17 cellular contexts compared by ENCODE assay signal in the genomic region with DNA sequence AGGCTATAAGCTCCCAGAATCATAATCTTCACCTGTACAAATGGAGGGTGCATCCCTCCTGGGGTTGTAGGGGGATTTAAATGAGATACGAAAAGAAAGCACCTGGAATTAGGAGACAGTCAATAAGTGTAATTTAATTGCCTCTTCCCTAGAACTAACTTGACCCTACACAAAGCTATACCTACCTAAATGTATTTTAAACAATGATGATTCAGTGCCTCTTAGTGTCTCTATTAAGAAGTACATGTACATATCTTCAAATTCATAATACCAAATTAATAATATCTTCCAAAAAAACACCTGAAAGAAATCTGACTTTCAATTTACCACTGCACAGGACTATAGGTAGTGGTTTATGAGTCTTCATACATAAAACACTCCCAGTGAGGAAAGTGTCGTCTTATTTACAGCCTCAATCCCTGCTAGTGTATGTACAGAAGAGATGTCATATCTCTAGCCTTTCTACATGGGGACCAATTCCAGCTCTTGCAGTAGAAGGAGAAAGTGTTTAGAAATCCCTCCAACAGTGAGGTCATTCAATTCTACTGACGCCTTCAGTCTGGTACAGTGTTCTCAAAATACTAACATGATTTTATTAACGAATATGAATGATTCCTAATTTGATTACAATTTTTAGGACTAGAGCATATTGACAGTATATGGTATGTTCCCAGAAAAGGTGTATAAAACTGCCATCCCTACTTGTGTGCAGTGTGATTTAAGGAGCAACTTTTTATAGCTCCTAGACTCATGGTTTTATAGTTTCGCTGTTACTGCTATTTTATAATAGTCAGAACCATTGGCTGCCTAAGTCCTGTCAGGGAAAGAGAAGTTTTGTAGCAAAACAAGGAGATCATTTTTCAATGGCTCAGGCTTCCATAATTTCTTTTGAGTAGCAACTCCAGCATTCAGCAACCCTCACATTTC.
"Had no signal": no experiment of that assay in that cellular context is flagged by ENCODE, and none has a peak within 500 bp of the region (broad histone marks: within the 10 kb centered on the region; RNA-seq: fewer than 3 reads in every experiment).

No MANE protein-coding gene starts in this region.

- H3K9me3 ChIP-seq: breast epithelium, colonic mucosa, pancreas, tibial nerve had no signal

- H3K27me3 ChIP-seq: breast epithelium, colonic mucosa, pancreas, tibial nerve had no signal

- H3K27ac ChIP-seq: breast epithelium, colonic mucosa, pancreas, tibial nerve had no signal

- H3K27me3 Mint-ChIP-seq: activated B cell treated with CpG ODN at 0.5 μM for 24 hours; activated CD4-positive, alpha-beta T cell treated with anti-CD3 and anti-CD28 coated beads, Interleukin-2, amount 10 ng/mL, durations not matched to agents 24 days and 14 days; activated naive CD4-positive, alpha-beta T cell treated with anti-CD3 and anti-CD28 coated beads, Interleukin-2, amount 10 ng/mL, durations not matched to agents 7 days and 5 days; memory B cell had no signal

- H3K9me3 Mint-ChIP-seq: activated B cell treated with CpG ODN at 0.5 μM for 24 hours; activated CD4-positive, alpha-beta T cell treated with anti-CD3 and anti-CD28 coated beads, Interleukin-2, amount 10 ng/mL, durations not matched to agents 24 days and 14 days; activated naive CD4-positive, alpha-beta T cell treated with anti-CD3 and anti-CD28 coated beads, Interleukin-2, amount 10 ng/mL, durations not matched to agents 7 days and 5 days; activated T-helper 2 cell treated with anti-CD3 and anti-CD28 coated beads, Interferon-gamma antibody, Interleukin-2, Interleukin-4, amounts not matched to agents 10 μg/mL and 5 μg/mL and 100 μg/mL, durations not matched to agents 14 hours and 24 hours and 36 hours; neural crest cell; T-helper 1 cell treated with Interleukin-12 subunit alpha and Interleukin-12 subunit beta and Interleukin-4 antibody, amounts not matched to agents 30 μg/mL and 1 μg/mL, for 36 hours had no signal

- H3K4me3 Mint-ChIP-seq: activated B cell treated with CpG ODN at 0.5 μM for 24 hours; activated CD4-positive, alpha-beta T cell treated with anti-CD3 and anti-CD28 coated beads, Interleukin-2, amount 10 ng/mL, durations not matched to agents 24 days and 14 days; activated naive CD4-positive, alpha-beta T cell treated with anti-CD3 and anti-CD28 coated beads, Interleukin-2, amount 10 ng/mL, durations not matched to agents 7 days and 5 days; memory B cell; neural crest cell; stimulated activated effector memory CD8-positive, alpha-beta T cell treated with anti-CD3 and anti-CD28 coated beads, Interleukin-12 subunit alpha, Interleukin-12 subunit beta, amount 100 ng/mL, for 72 hours; T-helper 1 cell treated with Interleukin-12 subunit alpha and Interleukin-12 subunit beta and Interleukin-4 antibody, amounts not matched to agents 30 μg/mL and 1 μg/mL, for 36 hours had no signal

- H3K4me1 Mint-ChIP-seq: activated B cell treated with CpG ODN at 0.5 μM for 24 hours; activated CD4-positive, alpha-beta T cell treated with anti-CD3 and anti-CD28 coated beads, Interleukin-2, amount 10 ng/mL, durations not matched to agents 24 days and 14 days; activated naive CD4-positive, alpha-beta T cell treated with anti-CD3 and anti-CD28 coated beads, Interleukin-2, amount 10 ng/mL, durations not matched to agents 7 days and 5 days; memory B cell; neural crest cell; stimulated activated effector memory CD8-positive, alpha-beta T cell treated with anti-CD3 and anti-CD28 coated beads, Interleukin-12 subunit alpha, Interleukin-12 subunit beta, amount 100 ng/mL, for 72 hours had no signal

- ATAC-seq: pancreas; stimulated activated effector memory CD8-positive, alpha-beta T cell treated with anti-CD3 and anti-CD28 coated beads, Interleukin-12 subunit alpha, Interleukin-12 subunit beta, amount 100 ng/mL, for 72 hours had no signal

- H3K36me3 ChIP-seq: breast epithelium, colonic mucosa, pancreas, tibial nerve had no signal

- DNase-seq: activated B cell treated with CpG ODN at 0.5 μM for 24 hours; activated CD4-positive, alpha-beta T cell treated with anti-CD3 and anti-CD28 coated beads, Interleukin-2, amount 10 ng/mL, durations not matched to agents 24 days and 14 days; activated CD8-positive, alpha-beta memory T cell treated with anti-CD3 and anti-CD28 coated beads for 24 hours; activated naive CD4-positive, alpha-beta T cell treated with anti-CD3 and anti-CD28 coated beads, Interleukin-2, amount 10 ng/mL, durations not matched to agents 7 days and 5 days; activated T-cell treated with anti-CD3 and anti-CD28 coated beads for 4 hours; colonic mucosa; effector CD4-positive, alpha-beta T cell; left cardiac atrium; pancreas; small intestine had no signal

- H3K27ac Mint-ChIP-seq: activated B cell treated with CpG ODN at 0.5 μM for 24 hours; activated CD4-positive, alpha-beta T cell treated with anti-CD3 and anti-CD28 coated beads, Interleukin-2, amount 10 ng/mL, durations not matched to agents 24 days and 14 days; activated naive CD4-positive, alpha-beta T cell treated with anti-CD3 and anti-CD28 coated beads, Interleukin-2, amount 10 ng/mL, durations not matched to agents 7 days and 5 days; activated T-helper 2 cell treated with anti-CD3 and anti-CD28 coated beads, Interferon-gamma antibody, Interleukin-2, Interleukin-4, amounts not matched to agents 10 μg/mL and 5 μg/mL and 100 μg/mL, durations not matched to agents 14 hours and 24 hours and 36 hours; memory B cell; stimulated activated effector memory CD8-positive, alpha-beta T cell treated with anti-CD3 and anti-CD28 coated beads, Interleukin-12 subunit alpha, Interleukin-12 subunit beta, amount 100 ng/mL, for 72 hours; T-helper 1 cell treated with Interleukin-12 subunit alpha and Interleukin-12 subunit beta and Interleukin-4 antibody, amounts not matched to agents 30 μg/mL and 1 μg/mL, for 36 hours had no signal

- H3K4me3 ChIP-seq: breast epithelium, colonic mucosa, pancreas, tibial nerve had no signal

- H3K4me1 ChIP-seq: breast epithelium, colonic mucosa, pancreas, tibial nerve had no signal

- H3K36me3 Mint-ChIP-seq: activated naive CD4-positive, alpha-beta T cell treated with anti-CD3 and anti-CD28 coated beads, Interleukin-2, amount 10 ng/mL, durations not matched to agents 7 days and 5 days; memory B cell; stimulated activated effector memory CD8-positive, alpha-beta T cell treated with anti-CD3 and anti-CD28 coated beads, Interleukin-12 subunit alpha, Interleukin-12 subunit beta, amount 100 ng/mL, for 72 hours had no signal
